8 cellular contexts compared by ENCODE assay signal in the genomic region with DNA sequence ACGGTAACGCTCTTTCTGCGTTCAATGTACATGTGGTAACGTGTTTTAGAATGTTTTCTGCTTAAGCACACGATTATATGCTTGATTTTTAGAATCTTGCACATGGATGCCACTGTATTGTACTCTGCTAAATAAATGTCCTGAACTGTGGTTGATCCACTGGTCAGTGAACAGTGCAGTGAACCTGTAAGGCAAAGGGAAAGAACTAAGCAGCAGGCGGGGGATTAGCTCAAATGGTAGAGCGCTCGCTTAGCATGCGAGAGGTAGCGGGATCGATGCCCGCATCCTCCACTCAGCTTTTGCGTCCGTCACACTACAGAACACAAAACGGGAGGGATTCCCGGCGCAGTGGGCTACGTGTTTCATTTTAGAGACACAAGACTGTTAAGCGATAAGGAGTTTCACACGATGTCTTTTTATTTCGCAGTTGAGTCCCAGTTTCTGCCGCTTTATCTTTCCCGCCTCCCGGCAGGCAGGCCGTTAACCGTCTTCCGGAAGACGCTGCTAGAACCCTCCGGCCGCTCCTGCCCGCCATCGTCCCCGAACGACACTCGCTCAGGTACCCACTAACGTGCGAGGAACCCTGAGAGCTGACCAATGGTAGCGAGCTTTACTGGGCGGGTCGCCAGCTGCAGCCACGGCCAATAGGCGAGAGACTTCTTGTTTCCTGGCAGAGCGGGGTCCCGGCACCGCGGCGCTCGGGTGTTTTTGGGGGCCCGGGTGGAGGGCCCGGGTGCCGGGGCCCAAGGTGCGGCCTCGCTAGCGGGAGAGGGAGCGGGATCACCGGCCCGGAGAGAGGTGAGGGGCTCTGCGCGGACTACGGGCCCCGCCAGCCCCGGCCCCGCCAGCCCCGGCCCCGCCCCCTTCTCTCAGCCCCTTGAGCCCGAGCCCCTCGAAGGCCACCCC. TPM values are rescaled to one million over a fixed set of nuclear protein-coding genes. Genes with fewer than 3 reads are reported as not detected.
DNase-seq lines count a peak whose midpoint lies in the region; ATAC-seq and TF ChIP-seq lines count a peak whose summit lies in the region.

A gene with protein sequence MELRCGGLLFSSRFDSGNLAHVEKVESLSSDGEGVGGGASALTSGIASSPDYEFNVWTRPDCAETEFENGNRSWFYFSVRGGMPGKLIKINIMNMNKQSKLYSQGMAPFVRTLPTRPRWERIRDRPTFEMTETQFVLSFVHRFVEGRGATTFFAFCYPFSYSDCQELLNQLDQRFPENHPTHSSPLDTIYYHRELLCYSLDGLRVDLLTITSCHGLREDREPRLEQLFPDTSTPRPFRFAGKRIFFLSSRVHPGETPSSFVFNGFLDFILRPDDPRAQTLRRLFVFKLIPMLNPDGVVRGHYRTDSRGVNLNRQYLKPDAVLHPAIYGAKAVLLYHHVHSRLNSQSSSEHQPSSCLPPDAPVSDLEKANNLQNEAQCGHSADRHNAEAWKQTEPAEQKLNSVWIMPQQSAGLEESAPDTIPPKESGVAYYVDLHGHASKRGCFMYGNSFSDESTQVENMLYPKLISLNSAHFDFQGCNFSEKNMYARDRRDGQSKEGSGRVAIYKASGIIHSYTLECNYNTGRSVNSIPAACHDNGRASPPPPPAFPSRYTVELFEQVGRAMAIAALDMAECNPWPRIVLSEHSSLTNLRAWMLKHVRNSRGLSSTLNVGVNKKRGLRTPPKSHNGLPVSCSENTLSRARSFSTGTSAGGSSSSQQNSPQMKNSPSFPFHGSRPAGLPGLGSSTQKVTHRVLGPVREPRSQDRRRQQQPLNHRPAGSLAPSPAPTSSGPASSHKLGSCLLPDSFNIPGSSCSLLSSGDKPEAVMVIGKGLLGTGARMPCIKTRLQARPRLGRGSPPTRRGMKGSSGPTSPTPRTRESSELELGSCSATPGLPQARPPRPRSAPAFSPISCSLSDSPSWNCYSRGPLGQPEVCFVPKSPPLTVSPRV (plus strand): TSS at position 673 of the 906 bp plus-strand sequence. CDS start 1,291 bp downstream, outside the sequence.

- peak within 1 kb of the TSS; percentile 94 to 100 (median 99) for H3K27ac Mint-ChIP-seq in brain

- H3K9me3 Mint-ChIP-seq in brain: peaks cover 0 to 14% (median 0%) of the 10 kb centered on the region in 5 experiments

- in situ Hi-C loops in gastrocnemius medialis (cut with MboI; ENCODE audit: low sequenced_read_pairs in 4 of 4): no loop called here

- H3K27me3 ChIP-seq in ACC112 (ENCODE audit: insufficient read depth, low read length): no peaks in the 10 kb centered on the region
- no peaks in the 10 kb centered on the region for H3K27me3 ChIP-seq in gastrocnemius medialis

- H2AFZ ChIP-seq in ACC112 (ENCODE audit: low read length, unreplicated experiment): peak within 1 kb of the TSS; percentile 46

- peak; percentile 96 for DNase-seq in NCI-H2171 (lab: John Stamatoyannopoulos, UW)
- peak; percentile 94 for DNase-seq in UCSD-AML1 (lab: John Stamatoyannopoulos, UW; ENCODE audit: unreplicated experiment)
- peak; percentile 94 to 96 for DNase-seq in gastrocnemius medialis

- H3K27ac ChIP-seq in ACC112 (ENCODE audit: low read depth, low read length): peak within 1 kb of the TSS; percentile 75
- peak within 1 kb of the TSS; percentile 93 to 96 (median 93) for H3K27ac ChIP-seq in gastrocnemius medialis

- H3K79me2 ChIP-seq in ACC112 (ENCODE audit: control insufficient read depth, insufficient read depth, low read length, unreplicated experiment): no peaks in the 10 kb centered on the region

- H3K4me1 Mint-ChIP-seq in brain: peaks cover 27% of the 10 kb centered on the region

- peaks cover 18% of the 10 kb centered on the region for H3K27me3 Mint-ChIP-seq in brain

- no peaks in the 10 kb centered on the region for H3K36me3 ChIP-seq in ACC112 (ENCODE audit: insufficient read depth, low read length)
- H3K36me3 ChIP-seq in gastrocnemius medialis: peaks cover 0 to 25% of the 10 kb centered on the region in 2 donors

- no peaks in the 10 kb centered on the region for H3K9me3 ChIP-seq in gastrocnemius medialis

- H3K4me3 Mint-ChIP-seq in brain: peak within 1 kb of the TSS; percentile 93 to 98 (median 95)

- H3K4me3 ChIP-seq in ACC112 (ENCODE audit: low read depth, low read length) (peak within 1 kb of the TSS; percentile 86), iPS-11a (ENCODE audit: low read depth, low read length) (peak within 1 kb of the TSS; percentile 72), gastrocnemius medialis (peak within 1 kb of the TSS; percentile 78 to 92 (median 84))

- intact Hi-C loops in gastrocnemius medialis (cut with DNase I; ENCODE audit: low total_unique reads): loop anchor here (1.0 kb wide), 2 partner anchors 18 to 35 kb away; partner anchors contain the start of gene KHK

- H3K4me1 ChIP-seq in ACC112 (ENCODE audit: control insufficient read depth, insufficient read depth, low read length, unreplicated experiment) (peaks cover 10% of the 10 kb centered on the region), gastrocnemius medialis (peaks cover 11 to 13% of the 10 kb centered on the region in 2 donors)

- TF ChIP-seq CTCF in brain (conservative IDR thresholded peaks at IDR 0.05) (no peak), gastrocnemius medialis (IDR thresholded peaks at IDR 0.05 in 4 of 5, conservative IDR thresholded peaks at IDR 0.05 in 1 of 5) (no peak)

- ATAC-seq in GM18868 (IDR thresholded peaks at IDR 0.05; ENCODE audit: unreplicated experiment): peak; percentile 67
- ATAC-seq in HG03103 (IDR thresholded peaks at IDR 0.05; ENCODE audit: low read depth, unreplicated experiment): peak; percentile 55
- ATAC-seq in gastrocnemius medialis: peak; percentile 76 to 79

- H3K36me3 Mint-ChIP-seq in brain: peaks cover 25% of the 10 kb centered on the region

- peak; percentile 69 to 72 for TF ChIP-seq POLR2A in gastrocnemius medialis (IDR thresholded peaks at IDR 0.05)

RNA-seq across cellular contexts. Expression of the gene that starts here (rescaled TPM):
- polyA plus RNA-seq in brain (ENCODE audit: insufficient read depth, low read depth, low replicate concordance): 70.8 TPM
- total RNA-seq in gastrocnemius medialis: 1 to 10 TPM; 4.9 to 6.2 (median 5.7) TPM

Comparison
In these comparisons a context has a peak if more than half of its experiments do, and no peak if none do; other contexts are left out.
1. Peak in every context shown above with its lines: DNase-seq, ATAC-seq, H3K4me3 ChIP-seq and H3K27ac ChIP-seq.